In the genomic region with DNA sequence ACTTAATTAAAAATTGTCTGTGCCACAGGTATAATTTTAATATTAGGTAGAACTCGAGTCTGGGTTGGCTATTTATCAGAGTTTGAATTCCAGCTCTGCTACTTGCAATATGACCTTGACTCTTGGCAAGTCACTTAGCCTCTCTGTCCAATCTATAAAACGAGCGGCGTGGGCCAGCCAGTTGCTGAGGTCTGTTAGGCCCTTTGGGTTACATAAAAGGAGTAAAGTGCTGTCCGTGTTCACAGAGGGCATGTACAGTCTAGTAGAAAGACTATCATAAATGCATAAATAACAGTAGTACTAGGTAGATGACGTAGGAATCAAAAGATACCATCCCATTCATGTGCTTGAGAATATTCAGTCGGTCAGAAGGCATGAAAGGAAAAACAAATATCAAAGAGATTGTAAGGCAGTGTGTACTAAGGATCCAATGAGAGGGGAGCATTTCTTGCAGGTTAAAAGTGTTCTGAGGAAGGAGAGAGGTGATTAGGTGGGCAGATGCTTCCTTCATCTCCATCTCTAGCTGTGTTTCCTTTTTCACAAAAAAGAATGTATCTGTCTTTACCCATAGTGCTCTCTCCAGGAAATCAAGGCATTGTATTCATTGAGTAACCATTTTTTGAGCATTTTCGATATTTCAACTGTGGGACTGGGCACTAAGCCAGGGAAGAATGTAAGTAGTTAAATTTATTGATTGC, we compare ENCODE assay signal across 9 cellular contexts. TPM values are rescaled to one million over a fixed set of nuclear protein-coding genes. Genes with fewer than 3 reads are reported as not detected.
DNase-seq lines count a peak whose midpoint lies in the region; ATAC-seq, FAIRE-seq and TF ChIP-seq lines count a peak whose summit lies in the region.
"Had no signal": no experiment of that assay in that cellular context is flagged by ENCODE, and none has a peak within 500 bp of the region (broad histone marks: within the 10 kb centered on the region; RNA-seq: fewer than 3 reads in every experiment).

No MANE protein-coding gene starts in this region.

- DNase-seq in DND-41 = no peak
- DNase-seq in foreskin keratinocyte = no peak
- peak in 4 of 5 donors; percentile 30 to 57 (median 33) for DNase-seq in ovary
- no peak for DNase-seq in NCI-H2227 (lab: John Stamatoyannopoulos, UW; ENCODE audit: unreplicated experiment)
- DNase-seq in frontal cortex (ENCODE audit: low spot score in 2 of 2) = no peak
- DNase-seq: activated CD4-positive, CD25-positive, alpha-beta regulatory T cell treated with anti-CD3 and anti-CD28 coated beads, Interleukin-2, amount 50 U/mL, for 72 hours had no signal

- H3K4me1 ChIP-seq in DND-41 (ENCODE audit: insufficient read depth, low read length) (peaks cover 37% of the 10 kb centered on the region), foreskin keratinocyte (peaks cover 24% of the 10 kb centered on the region), ovary (ENCODE audit: insufficient read depth) (peaks cover 20% of the 10 kb centered on the region)

- H3K9me3 ChIP-seq in DND-41 (ENCODE audit: insufficient read depth, low read length, severe bottlenecking) (no peaks in the 10 kb centered on the region), ovary (no peaks in the 10 kb centered on the region)

- H3K79me2 ChIP-seq in DND-41 (ENCODE audit: insufficient read depth, low read length) = peaks cover 82% of the 10 kb centered on the region

- WGBS in ovary, 3 donors = 9 to 10% (median 9%) methylated on average over 8 of the region's 8 CpGs

- H3K36me3 ChIP-seq in DND-41 (ENCODE audit: insufficient read depth, low read length) (peaks cover 22% of the 10 kb centered on the region), ovary (no peaks in the 10 kb centered on the region)

- no peak for ATAC-seq in DND-41 (ENCODE audit: insufficient read depth, low read depth)
- ATAC-seq in foreskin keratinocyte = no peak
- ATAC-seq in GM18873 (IDR thresholded peaks at IDR 0.05; ENCODE audit: low FRiP score, unreplicated experiment) = no peak
- ATAC-seq in GM18520 (IDR thresholded peaks at IDR 0.05; ENCODE audit: unreplicated experiment) = no peak

- H3K4me3 ChIP-seq in DND-41 (ENCODE audit: low read depth in 1 of 2, low read length in 2 of 2) (peak overlapping the region in 1 of 2 experiments; percentile 95; a peak in 2 of 4 replicates), ovary (no peak overlapping the region)

- FAIRE-seq in frontal cortex (lab: Jason Lieb, UNC) = no peak

- peak overlapping the region; percentile 71 for H3K4me2 ChIP-seq in DND-41 (ENCODE audit: insufficient read depth, low read length)

- H4K20me1 ChIP-seq in DND-41 (ENCODE audit: insufficient read depth, low read length) = peaks cover 37% of the 10 kb centered on the region

- TF ChIP-seq EP300 in ovary (IDR thresholded peaks at IDR 0.05) = no peak

- H3K9ac ChIP-seq in DND-41 (ENCODE audit: low read depth, low read length) = no peak overlapping the region

- intact Hi-C loops in ovary (cut with DNase I) = loop anchor here in 1 of 4 donors (10.0 kb wide), 1 partner anchor 53 kb away; no protein-coding TSS in a partner anchor

- H3K27me3 ChIP-seq in DND-41 (ENCODE audit: insufficient read depth, low read length, poor library complexity) (no peaks in the 10 kb centered on the region), foreskin keratinocyte (no peaks in the 10 kb centered on the region), ovary (no peaks in the 10 kb centered on the region)

- TF ChIP-seq POLR2A in ovary (IDR thresholded peaks at IDR 0.05) = no peak

- H3K27ac ChIP-seq in DND-41 (ENCODE audit: low read length) (no peak overlapping the region), VCaP (peak overlapping the region; percentile 89), foreskin keratinocyte (peak overlapping the region; percentile 18), ovary (peak overlapping the region in 1 of 2 donors; percentile 30)

- H2AFZ ChIP-seq in DND-41 (ENCODE audit: low read depth, low read length) = no peak overlapping the region

- TF ChIP-seq CTCF in DND-41 (IDR thresholded peaks at IDR 0.05; ENCODE audit: borderline replicate concordance, extremely low read depth, low read length, poor library complexity, severe bottlenecking) (no peak), VCaP (conservative IDR thresholded peaks at IDR 0.05) (no peak), foreskin keratinocyte (conservative IDR thresholded peaks at IDR 0.05) (no peak), ovary (IDR thresholded peaks at IDR 0.05) (no peak)

RNA-seq across cellular contexts. Expression of a gene that starts 2.4 kb away (rescaled TPM):
- total RNA-seq in foreskin keratinocyte = 34.9 and 35.7 TPM in 2 replicates
- polyA plus RNA-seq in foreskin keratinocyte = 3.9 and 4.9 TPM in 2 replicates
- total RNA-seq in ovary = 10 to 100 TPM; 29.0 to 80.7 (median 60.4) TPM
- 10 to 100 TPM; 22.1 to 38.3 TPM for polyA plus RNA-seq in ovary
- total RNA-seq in frontal cortex = 53.8 TPM

Comparison
In these comparisons a context has a peak if more than half of its experiments do, and no peak if none do; other contexts are left out.
1. DNase-seq: peak in ovary (4 of 5); none in DND-41 (single experiment), foreskin keratinocyte (0 of 2), NCI-H2227 (single experiment) and frontal cortex (0 of 2).